17 cellular contexts compared by ENCODE assay signal in genomic region chrX:4320436-4320947, GRCh38.
"Had no signal": no experiment of that assay in that cellular context is flagged by ENCODE, and none has a peak within 500 bp of the region (broad histone marks: within the 10 kb centered on the region; RNA-seq: fewer than 3 reads in every experiment).

No MANE protein-coding gene starts in this region.

- ATAC-seq: activated T-cell treated with anti-CD3 and anti-CD28 coated beads, Interleukin-2, amount 50 U/mL, for 72 hours; gastroesophageal sphincter; mucosa of descending colon; naive thymus-derived CD8-positive, alpha-beta T cell; stimulated activated naive CD8-positive, alpha-beta T cell treated with anti-CD3 and anti-CD28 coated beads, Interleukin-15, Interleukin-2, amounts not matched to agents 100 U/mL and 50 U/mL, for 24 hours; upper lobe of right lung had no signal

- H3K27ac ChIP-seq: ascending aorta, epithelial cell of prostate, gastroesophageal sphincter, upper lobe of right lung had no signal

- H3K27me3 Mint-ChIP-seq: progenitor cell of endocrine pancreas had no signal

- H3K4me1 Mint-ChIP-seq: naive thymus-derived CD8-positive, alpha-beta T cell had no signal

- H3K9me3 ChIP-seq: ascending aorta, gastroesophageal sphincter, mucosa of descending colon, upper lobe of right lung had no signal

- H3K27ac Mint-ChIP-seq: activated T-cell treated with anti-CD3 and anti-CD28 coated beads, Interleukin-2, amount 50 U/mL, for 72 hours; naive thymus-derived CD8-positive, alpha-beta T cell; progenitor cell of endocrine pancreas; T-helper 2 cell treated with Interferon-gamma antibody and Interleukin-4, amounts not matched to agents 5 μg/mL and 100 μg/mL, for 36 hours had no signal

- H3K27me3 ChIP-seq: ascending aorta, gastroesophageal sphincter, upper lobe of right lung had no signal

- DNase-seq: activated CD4-positive, alpha-beta T cell treated with anti-CD3 and anti-CD28 coated beads for 1 hour; activated CD4-positive, alpha-beta T cell treated with anti-CD3 and anti-CD28 coated beads, Interleukin-2, amount 50 U/mL, for 48 hours; activated T-cell treated with anti-CD3 and anti-CD28 coated beads, Interleukin-2, amount 50 U/mL, for 72 hours; effector memory CD4-positive, alpha-beta T cell; mucosa of descending colon; naive thymus-derived CD8-positive, alpha-beta T cell; nucleus accumbens; stimulated activated CD4-positive, alpha-beta T cell treated with anti-CD3 and anti-CD28 coated beads, Interleukin-2, amount 100 ng/mL, for 48 hours; stimulated activated naive CD8-positive, alpha-beta T cell treated with anti-CD3 and anti-CD28 coated beads, Interleukin-15, Interleukin-2, amounts not matched to agents 100 U/mL and 50 U/mL, for 24 hours; SW 1271; upper lobe of right lung had no signal

- H3K4me3 ChIP-seq: ascending aorta, gastroesophageal sphincter, lung, mucosa of descending colon, upper lobe of right lung had no signal

- H3K4me3 Mint-ChIP-seq: activated T-cell treated with anti-CD3 and anti-CD28 coated beads, Interleukin-2, amount 50 U/mL, for 72 hours; naive thymus-derived CD8-positive, alpha-beta T cell; T-helper 2 cell treated with Interferon-gamma antibody and Interleukin-4, amounts not matched to agents 5 μg/mL and 100 μg/mL, for 36 hours had no signal

- H3K36me3 ChIP-seq: ascending aorta, gastroesophageal sphincter, upper lobe of right lung had no signal

- H3K4me1 ChIP-seq: ascending aorta, gastroesophageal sphincter, upper lobe of right lung had no signal
